ENCODE assay signal across 1 cellular context in genomic region chr15:51864408-51865056, GRCh38.
TF ChIP-seq lines count a peak whose summit lies in the region.

No MANE protein-coding gene starts in this region.

TF ChIP-seq in HCT116, 20 proteins besides CTCF, POLR2A, EP300 and RAD21 (continued from another document):
- TF ChIP-seq POLR2AphosphoS5 (IDR thresholded peaks at IDR 0.05; ENCODE audit: low read depth, low read length) = peak; percentile 41; the same call in 1 of the 2 replicates
- peak; percentile 91 for TF ChIP-seq SP1 (IDR thresholded peaks at IDR 0.05; ENCODE audit: low read depth)
- TF ChIP-seq EZH2 (IDR thresholded peaks at IDR 0.05) = no peak
- TF ChIP-seq JUND (IDR thresholded peaks at IDR 0.05) = peak; percentile 97
TF ChIP-seq in HCT116: peak in this region for 11.
